8 cellular contexts compared by ENCODE assay signal in the genomic region with DNA sequence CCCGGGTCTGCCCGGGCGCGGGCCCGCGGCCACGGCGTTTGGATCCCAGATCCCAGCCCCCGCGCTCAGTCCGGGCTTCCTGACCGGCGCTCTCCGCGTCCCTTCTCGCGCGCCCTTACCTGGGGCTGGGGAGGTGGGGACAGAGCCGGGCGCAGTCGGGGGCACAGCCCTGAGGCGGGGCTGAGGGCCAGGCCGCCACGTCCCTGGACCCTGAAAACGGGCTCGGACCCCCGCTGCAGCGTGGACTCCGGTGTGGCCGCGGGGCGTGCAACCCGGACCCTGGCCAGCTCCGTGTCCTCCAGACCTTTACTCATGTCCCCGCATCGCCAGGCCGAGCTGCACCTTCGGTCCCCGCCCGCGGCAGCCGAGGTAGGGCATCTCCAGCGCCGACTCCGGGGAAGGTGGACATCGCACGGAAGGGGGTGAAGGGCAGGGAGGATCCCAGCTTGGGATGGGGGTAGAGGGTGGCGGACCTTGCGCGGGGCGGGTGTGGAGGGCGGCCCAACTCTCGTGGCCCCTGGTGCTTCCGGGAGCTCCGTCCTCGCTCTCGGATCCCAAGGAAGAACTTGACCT. TPM values are rescaled to one million over a fixed set of nuclear protein-coding genes. Genes with fewer than 3 reads are reported as not detected.
DNase-seq lines count a peak whose midpoint lies in the region; ATAC-seq and TF ChIP-seq lines count a peak whose summit lies in the region.

No MANE protein-coding gene starts in this region.

- H3K4me1 Mint-ChIP-seq in activated naive CD4-positive, alpha-beta T cell treated with anti-CD3 and anti-CD28 coated beads, Interleukin-2, amount 10 ng/mL, durations not matched to agents 7 days and 5 days: peaks cover 18% of the 10 kb centered on the region
- no peaks in the 10 kb centered on the region for H3K4me1 Mint-ChIP-seq in central memory CD8-positive, alpha-beta T cell
- peaks cover 13% of the 10 kb centered on the region for H3K4me1 Mint-ChIP-seq in memory B cell

- no peak for DNase-seq in activated naive CD4-positive, alpha-beta T cell treated with anti-CD3 and anti-CD28 coated beads, Interleukin-2, amount 10 ng/mL, durations not matched to agents 7 days and 5 days
- DNase-seq in activated naive CD4-positive, alpha-beta T cell (lab: John Stamatoyannopoulos, UW): no peak
- DNase-seq in central memory CD8-positive, alpha-beta T cell (ENCODE audit: low spot score in 2 of 2): no peak
- no peak for DNase-seq in memory B cell (ENCODE audit: low spot score in 2 of 2)
- DNase-seq in uterus: no peak
- no peak for DNase-seq in NCI-H345 treated with DMSO at 0.1 percent for 48 hours (lab: John Stamatoyannopoulos, UW; ENCODE audit: unreplicated experiment)
- no peak for DNase-seq in T1000 (lab: John Stamatoyannopoulos, UW)
- DNase-seq in NCI-H524 (lab: John Stamatoyannopoulos, UW): no peak

- peaks cover 16% of the 10 kb centered on the region for H3K36me3 Mint-ChIP-seq in activated naive CD4-positive, alpha-beta T cell treated with anti-CD3 and anti-CD28 coated beads, Interleukin-2, amount 10 ng/mL, durations not matched to agents 7 days and 5 days
- H3K36me3 Mint-ChIP-seq in central memory CD8-positive, alpha-beta T cell (ENCODE audit: insufficient read depth): peaks cover 16% of the 10 kb centered on the region
- peaks cover 4% of the 10 kb centered on the region for H3K36me3 Mint-ChIP-seq in memory B cell

- ATAC-seq in central memory CD8-positive, alpha-beta T cell (replicated peaks; ENCODE audit: extremely low read depth, poor library complexity, severe bottlenecking): no peak
- peak; percentile 15 for ATAC-seq in memory B cell (ENCODE audit: low read depth)

- no peaks in the 10 kb centered on the region for H3K9me3 Mint-ChIP-seq in activated naive CD4-positive, alpha-beta T cell treated with anti-CD3 and anti-CD28 coated beads, Interleukin-2, amount 10 ng/mL, durations not matched to agents 7 days and 5 days
- no peaks in the 10 kb centered on the region for H3K9me3 Mint-ChIP-seq in central memory CD8-positive, alpha-beta T cell
- no peaks in the 10 kb centered on the region for H3K9me3 Mint-ChIP-seq in memory B cell

- peak overlapping the region; percentile 38 for H3K4me3 Mint-ChIP-seq in activated naive CD4-positive, alpha-beta T cell treated with anti-CD3 and anti-CD28 coated beads, Interleukin-2, amount 10 ng/mL, durations not matched to agents 7 days and 5 days
- H3K4me3 Mint-ChIP-seq in central memory CD8-positive, alpha-beta T cell: peak overlapping the region; percentile 56
- peak overlapping the region; percentile 81 for H3K4me3 Mint-ChIP-seq in memory B cell

- no peaks in the 10 kb centered on the region for H3K9me3 ChIP-seq in uterus

- H3K27me3 Mint-ChIP-seq in activated naive CD4-positive, alpha-beta T cell treated with anti-CD3 and anti-CD28 coated beads, Interleukin-2, amount 10 ng/mL, durations not matched to agents 7 days and 5 days: peaks cover 51% of the 10 kb centered on the region
- H3K27me3 Mint-ChIP-seq in central memory CD8-positive, alpha-beta T cell: peaks cover 31% of the 10 kb centered on the region
- H3K27me3 Mint-ChIP-seq in memory B cell: peaks cover 7% of the 10 kb centered on the region

- H3K36me3 ChIP-seq in uterus: no peaks in the 10 kb centered on the region

- CTCF ChIA-PET in activated naive CD4-positive, alpha-beta T cell treated with anti-CD3 and anti-CD28 coated beads, Interleukin-2, amount 10 ng/mL, durations not matched to agents 7 days and 5 days (lab: Charles Lee): interaction anchor here (1.0 kb wide), 1 partner anchor 162 kb away, joined by 4 read pairs; no protein-coding TSS in a partner anchor

- no peak for TF ChIP-seq CTCF in uterus (IDR thresholded peaks at IDR 0.05)

- H3K4me1 ChIP-seq in uterus: no peaks in the 10 kb centered on the region

- no peak overlapping the region for H3K27ac Mint-ChIP-seq in activated naive CD4-positive, alpha-beta T cell treated with anti-CD3 and anti-CD28 coated beads, Interleukin-2, amount 10 ng/mL, durations not matched to agents 7 days and 5 days
- H3K27ac Mint-ChIP-seq in central memory CD8-positive, alpha-beta T cell (ENCODE audit: low read depth): no peak overlapping the region
- H3K27ac Mint-ChIP-seq in memory B cell: no peak overlapping the region

- no peak overlapping the region for H3K27ac ChIP-seq in uterus

- no peak for TF ChIP-seq POLR2A in uterus (IDR thresholded peaks at IDR 0.05)

- intact Hi-C loops in uterus (cut with DNase I; ENCODE audit: low total_unique reads): no loop called here

- peak overlapping the region; percentile 47 to 56 for H3K4me3 ChIP-seq in uterus

- no peaks in the 10 kb centered on the region for H3K27me3 ChIP-seq in uterus

RNA-seq across cellular contexts. Expression of gene AIFM3, which starts 9.9 kb away (rescaled TPM):
- total RNA-seq in uterus: 1 to 10 TPM in 2 of 4 donors, not detected in 2; 3.2 to 3.4 TPM

RNA-seq across cellular contexts. Expression of gene LZTR1, which starts 24.9 kb away (rescaled TPM):
- 10 to 100 TPM; 18.2 to 73.7 (median 56.1) TPM for total RNA-seq in uterus

RNA-seq across cellular contexts. Expression of gene CRKL, which starts 40.0 kb away (rescaled TPM):
- total RNA-seq in uterus: 10 to 100 TPM; 29.4 to 74.2 (median 57.6) TPM

RNA-seq across cellular contexts. Expression of gene THAP7, which starts 44.7 kb away (rescaled TPM):
- total RNA-seq in uterus: 10 to 100 TPM; 16.2 to 45.9 (median 30.9) TPM

RNA-seq across cellular contexts. Expression of gene P2RX6, which starts 57.8 kb away (rescaled TPM):
- 1 to 10 TPM in 2 of 4 donors, under 1 TPM in 1, not detected in 1; 0.76 to 1.5 (median 1.2) TPM for total RNA-seq in uterus
